In the genomic region with DNA sequence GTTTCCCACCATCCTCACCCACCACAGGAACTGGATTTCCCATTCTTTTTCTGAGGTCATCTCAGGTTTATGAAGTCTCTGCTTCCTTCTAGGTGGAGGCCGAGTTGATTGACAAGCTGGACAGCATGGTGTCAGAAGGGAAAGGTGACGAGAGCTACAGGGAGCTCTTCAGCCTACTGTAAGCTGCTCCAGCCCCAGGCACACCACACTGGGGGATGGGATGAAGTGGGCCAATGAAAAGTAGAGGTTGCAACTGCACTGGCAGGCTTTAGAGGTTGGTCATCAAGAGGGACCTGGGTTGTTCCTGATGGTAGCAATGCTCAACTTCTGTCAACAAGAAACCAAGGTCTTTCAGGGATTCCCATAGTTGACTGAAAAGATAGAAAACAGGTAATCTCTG, we compare ENCODE assay signal across 27 cellular contexts.
"Had no signal": no experiment of that assay in that cellular context is flagged by ENCODE, and none has a peak within 500 bp of the region (broad histone marks: within the 10 kb centered on the region; RNA-seq: fewer than 3 reads in every experiment).

No MANE protein-coding gene starts in this region.

- H3K27me3 ChIP-seq: stomach, suprapubic skin, testis, thyroid gland, tibial artery, tibial nerve, transverse colon, upper lobe of left lung, upper lobe of right lung, uterus had no signal

- H3K4me1 ChIP-seq: stomach, suprapubic skin, testis, thyroid gland, tibial artery, tibial nerve, transverse colon, upper lobe of left lung, upper lobe of right lung, uterus had no signal

- H3K27ac ChIP-seq: stomach, suprapubic skin, testis, thoracic aorta, thyroid gland, tibial artery, tibial nerve, transverse colon, upper lobe of left lung, upper lobe of right lung, uterus had no signal

- DNase-seq: stimulated activated CD4-positive, alpha-beta T cell treated with anti-CD3 and anti-CD28 coated beads, Interleukin-2, amount 100 ng/mL, for 24 hours; stimulated activated CD4-positive, alpha-beta T cell treated with anti-CD3 and anti-CD28 coated beads, Interleukin-2, amount 100 ng/mL, for 48 hours; stimulated activated CD4-positive, alpha-beta T cell treated with anti-CD3 and anti-CD28 coated beads, Interleukin-4, amount 100 ng/mL, for 1 hour; stimulated activated CD4-positive, alpha-beta T cell treated with anti-CD3 and anti-CD28 coated beads, Interleukin-4, amount 100 ng/mL, for 24 hours; stimulated activated CD4-positive, alpha-beta T cell treated with anti-CD3 and anti-CD28 coated beads, Interleukin-4, amount 100 ng/mL, for 4 hours; stimulated activated CD8-positive, alpha-beta memory T cell treated with anti-CD3 and anti-CD28 coated beads, Interleukin-4, amount 100 ng/mL, for 48 hours; stimulated activated naive B cell treated with anti-CD40 and anti-IgM and Interleukin-4, amounts not matched to agents 10 μg/mL and 1 μg/mL and 100 μg/mL, for 72 hours; stimulated activated naive CD4-positive, alpha-beta T cell; stimulated activated naive CD4-positive, alpha-beta T cell treated with Interleukin-2 at 50 U/mL for 16 hours; stimulated activated naive CD8-positive, alpha-beta T cell treated with anti-CD3 and anti-CD28 coated beads, Interleukin-15, amount 100 ng/mL, for 72 hours; stimulated activated naive CD8-positive, alpha-beta T cell treated with anti-CD3 and anti-CD28 coated beads, Interleukin-15, Interleukin-2, amounts not matched to agents 100 U/mL and 50 U/mL, for 24 hours; stomach; substantia nigra; testis; thyroid gland; tibial artery; transverse colon; trophoblast cell; upper lobe of left lung; upper lobe of right lung; uterus had no signal

- H3K4me1 Mint-ChIP-seq: stimulated activated effector memory CD8-positive, alpha-beta T cell treated with anti-CD3 and anti-CD28 coated beads, Interleukin-12 subunit alpha, Interleukin-12 subunit beta, amount 100 ng/mL, for 72 hours; stimulated activated memory B cell treated with anti-CD40 and anti-IgM and Interleukin-4, amounts not matched to agents 10 μg/mL and 1 μg/mL and 100 μg/mL, for 72 hours; stimulated activated naive B cell treated with anti-CD40 and anti-IgM and Interleukin-4, amounts not matched to agents 10 μg/mL and 1 μg/mL and 100 μg/mL, for 72 hours; stimulated activated naive CD8-positive, alpha-beta T cell treated with anti-CD3 and anti-CD28 coated beads, Interleukin-15, amount 100 ng/mL, for 72 hours had no signal

- H3K36me3 Mint-ChIP-seq: stimulated activated effector memory CD8-positive, alpha-beta T cell treated with anti-CD3 and anti-CD28 coated beads, Interleukin-12 subunit alpha, Interleukin-12 subunit beta, amount 100 ng/mL, for 72 hours; stimulated activated memory B cell treated with anti-CD40 and anti-IgM and Interleukin-4, amounts not matched to agents 10 μg/mL and 1 μg/mL and 100 μg/mL, for 72 hours; stimulated activated naive B cell treated with anti-CD40 and anti-IgM and Interleukin-4, amounts not matched to agents 10 μg/mL and 1 μg/mL and 100 μg/mL, for 72 hours had no signal

- H3K36me3 ChIP-seq: stomach, suprapubic skin, thoracic aorta, tibial artery, tibial nerve, transverse colon, upper lobe of left lung, upper lobe of right lung, uterus had no signal

- H3K27me3 Mint-ChIP-seq: stimulated activated memory B cell treated with anti-CD40 and anti-IgM and Interleukin-4, amounts not matched to agents 10 μg/mL and 1 μg/mL and 100 μg/mL, for 72 hours; stimulated activated naive CD8-positive, alpha-beta T cell treated with anti-CD3 and anti-CD28 coated beads, Interleukin-15, amount 100 ng/mL, for 72 hours; stimulated activated naive CD8-positive, alpha-beta T cell treated with anti-CD3 and anti-CD28 coated beads, Interleukin-15, Interleukin-2, amounts not matched to agents 100 ng/mL and 50 ng/mL, for 24 hours had no signal

- H3K27ac Mint-ChIP-seq: stimulated activated effector memory CD8-positive, alpha-beta T cell treated with anti-CD3 and anti-CD28 coated beads, Interleukin-12 subunit alpha, Interleukin-12 subunit beta, amount 100 ng/mL, for 72 hours; stimulated activated memory B cell treated with anti-CD40 and anti-IgM and Interleukin-4, amounts not matched to agents 10 μg/mL and 1 μg/mL and 100 μg/mL, for 72 hours; stimulated activated naive B cell treated with anti-CD40 and anti-IgM and Interleukin-4, amounts not matched to agents 10 μg/mL and 1 μg/mL and 100 μg/mL, for 72 hours; stimulated activated naive CD8-positive, alpha-beta T cell treated with anti-CD3 and anti-CD28 coated beads, Interleukin-15, amount 100 ng/mL, for 72 hours; stimulated activated naive CD8-positive, alpha-beta T cell treated with anti-CD3 and anti-CD28 coated beads, Interleukin-15, Interleukin-2, amounts not matched to agents 100 ng/mL and 50 ng/mL, for 24 hours had no signal

- H3K4me3 ChIP-seq: stomach, suprapubic skin, testis, thoracic aorta, thyroid gland, tibial artery, tibial nerve, transverse colon, upper lobe of left lung, upper lobe of right lung, uterus had no signal

- ATAC-seq: stimulated activated effector memory CD8-positive, alpha-beta T cell treated with anti-CD3 and anti-CD28 coated beads, Interleukin-12 subunit alpha, Interleukin-12 subunit beta, amount 100 ng/mL, for 72 hours; stimulated activated memory B cell treated with anti-CD40 and anti-IgM and Interleukin-4, amounts not matched to agents 10 μg/mL and 1 μg/mL and 100 μg/mL, for 72 hours; stimulated activated naive B cell treated with anti-CD40 and anti-IgM and Interleukin-4, amounts not matched to agents 10 μg/mL and 1 μg/mL and 100 μg/mL, for 72 hours; stimulated activated naive CD8-positive, alpha-beta T cell treated with anti-CD3 and anti-CD28 coated beads, Interleukin-15, amount 100 ng/mL, for 72 hours; stimulated activated naive CD8-positive, alpha-beta T cell treated with anti-CD3 and anti-CD28 coated beads, Interleukin-15, Interleukin-2, amounts not matched to agents 100 U/mL and 50 U/mL, for 24 hours; upper lobe of right lung had no signal

- H3K4me3 Mint-ChIP-seq: stimulated activated effector memory CD8-positive, alpha-beta T cell treated with anti-CD3 and anti-CD28 coated beads, Interleukin-12 subunit alpha, Interleukin-12 subunit beta, amount 100 ng/mL, for 72 hours; stimulated activated memory B cell treated with anti-CD40 and anti-IgM and Interleukin-4, amounts not matched to agents 10 μg/mL and 1 μg/mL and 100 μg/mL, for 72 hours; stimulated activated naive B cell treated with anti-CD40 and anti-IgM and Interleukin-4, amounts not matched to agents 10 μg/mL and 1 μg/mL and 100 μg/mL, for 72 hours; stimulated activated naive CD8-positive, alpha-beta T cell treated with anti-CD3 and anti-CD28 coated beads, Interleukin-15, amount 100 ng/mL, for 72 hours; stimulated activated naive CD8-positive, alpha-beta T cell treated with anti-CD3 and anti-CD28 coated beads, Interleukin-15, Interleukin-2, amounts not matched to agents 100 ng/mL and 50 ng/mL, for 24 hours had no signal

- H3K9me3 Mint-ChIP-seq: stimulated activated effector memory CD8-positive, alpha-beta T cell treated with anti-CD3 and anti-CD28 coated beads, Interleukin-12 subunit alpha, Interleukin-12 subunit beta, amount 100 ng/mL, for 72 hours; stimulated activated memory B cell treated with anti-CD40 and anti-IgM and Interleukin-4, amounts not matched to agents 10 μg/mL and 1 μg/mL and 100 μg/mL, for 72 hours; stimulated activated naive CD8-positive, alpha-beta T cell treated with anti-CD3 and anti-CD28 coated beads, Interleukin-15, Interleukin-2, amounts not matched to agents 100 ng/mL and 50 ng/mL, for 24 hours had no signal

- H3K9me3 ChIP-seq: stomach, suprapubic skin, testis, thoracic aorta, thyroid gland, tibial artery, transverse colon, upper lobe of left lung, upper lobe of right lung, uterus had no signal
